16 cellular contexts compared by ENCODE assay signal in the genomic region with DNA sequence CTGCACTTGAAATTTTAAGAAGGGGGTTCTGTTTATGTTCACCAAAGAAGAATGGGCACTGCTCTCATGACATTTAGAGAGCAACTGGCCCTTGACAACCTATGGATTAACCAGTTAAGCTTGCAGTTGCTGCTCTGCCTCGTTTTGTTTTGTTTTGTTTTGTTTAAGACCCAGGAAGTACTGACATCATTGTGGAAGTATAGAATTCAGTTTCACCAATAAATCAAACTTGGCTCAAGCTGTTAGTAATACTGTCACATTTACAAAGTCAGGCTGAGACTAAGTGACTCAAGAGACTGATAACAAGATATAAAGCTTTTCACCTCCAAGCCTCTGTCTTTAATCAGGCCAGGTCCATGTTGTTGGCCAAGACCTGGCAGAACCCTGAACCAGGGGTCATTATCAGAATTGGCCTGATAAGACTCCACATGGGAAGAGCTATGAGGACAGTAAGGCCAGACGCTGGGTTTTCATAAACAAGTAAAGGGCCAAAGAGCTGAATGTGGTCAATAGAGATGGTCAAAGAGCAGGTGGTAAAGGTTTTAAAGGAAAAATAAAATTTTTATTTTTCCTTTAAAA.
"Had no signal": no experiment of that assay in that cellular context is flagged by ENCODE, and none has a peak within 500 bp of the region (broad histone marks: within the 10 kb centered on the region; RNA-seq: fewer than 3 reads in every experiment).

No MANE protein-coding gene starts in this region.

- H3K4me1 ChIP-seq: upper lobe of left lung had no signal

- H3K4me3 ChIP-seq: cardiac muscle cell, hepatocyte, upper lobe of left lung had no signal

- H3K36me3 ChIP-seq: cardiac muscle cell, upper lobe of left lung had no signal

- H3K36me3 Mint-ChIP-seq: immature natural killer cell had no signal

- H3K79me2 ChIP-seq: hepatocyte had no signal

- H3K27ac Mint-ChIP-seq: activated CD4-positive, alpha-beta memory T cell treated with anti-CD3 and anti-CD28 coated beads, Interleukin-2, amount 10 ng/mL, durations not matched to agents 7 days and 5 days; activated CD4-positive, alpha-beta T cell treated with anti-CD3 and anti-CD28 coated beads, Interleukin-2, amount 10 ng/mL, durations not matched to agents 24 days and 14 days; activated naive CD8-positive, alpha-beta T cell treated with anti-CD3 and anti-CD28 coated beads, Interleukin-2, amount 50 U/mL, for 24 hours; immature natural killer cell had no signal

- DNase-seq: activated CD4-positive, alpha-beta memory T cell treated with anti-CD3 and anti-CD28 coated beads, Interleukin-2, amount 10 ng/mL, durations not matched to agents 7 days and 5 days; activated CD4-positive, alpha-beta T cell treated with anti-CD3 and anti-CD28 coated beads, Interleukin-2, amount 10 ng/mL, durations not matched to agents 24 days and 14 days; activated effector memory CD4-positive, alpha-beta T cell treated with anti-CD3 and anti-CD28 coated beads, Interleukin-2, amount 50 U/mL, for 16 hours; activated naive CD4-positive, alpha-beta T cell treated with anti-CD3 and anti-CD28 coated beads, Interleukin-2, amount 50 U/mL, for 16 hours; activated naive CD8-positive, alpha-beta T cell treated with anti-CD3 and anti-CD28 coated beads, Interleukin-2, amount 50 U/mL, for 24 hours; foreskin melanocyte; immature natural killer cell; left ventricle myocardium superior; nucleus accumbens; posterior cingulate gyrus; retina; stimulated activated CD4-positive, alpha-beta T cell treated with anti-CD3 and anti-CD28 coated beads, Interleukin-4, amount 100 ng/mL, for 4 hours; stimulated activated naive CD8-positive, alpha-beta T cell treated with anti-CD3 and anti-CD28 coated beads, Interleukin-15, Interleukin-2, amounts not matched to agents 100 U/mL and 50 U/mL, for 24 hours; upper lobe of left lung had no signal

- H3K27me3 Mint-ChIP-seq: activated CD4-positive, alpha-beta memory T cell treated with anti-CD3 and anti-CD28 coated beads, Interleukin-2, amount 10 ng/mL, durations not matched to agents 7 days and 5 days; activated CD4-positive, alpha-beta T cell treated with anti-CD3 and anti-CD28 coated beads, Interleukin-2, amount 10 ng/mL, durations not matched to agents 24 days and 14 days; activated naive CD8-positive, alpha-beta T cell treated with anti-CD3 and anti-CD28 coated beads, Interleukin-2, amount 50 U/mL, for 24 hours had no signal

- H3K27me3 ChIP-seq: cardiac muscle cell, hepatocyte, upper lobe of left lung had no signal

- ATAC-seq: activated naive CD8-positive, alpha-beta T cell treated with anti-CD3 and anti-CD28 coated beads, Interleukin-2, amount 50 U/mL, for 24 hours; left ventricle myocardium superior; stimulated activated naive CD8-positive, alpha-beta T cell treated with anti-CD3 and anti-CD28 coated beads, Interleukin-15, Interleukin-2, amounts not matched to agents 100 U/mL and 50 U/mL, for 24 hours had no signal

- H3K9me3 ChIP-seq: upper lobe of left lung had no signal

- H3K4me3 Mint-ChIP-seq: activated CD4-positive, alpha-beta memory T cell treated with anti-CD3 and anti-CD28 coated beads, Interleukin-2, amount 10 ng/mL, durations not matched to agents 7 days and 5 days; activated CD4-positive, alpha-beta T cell treated with anti-CD3 and anti-CD28 coated beads, Interleukin-2, amount 10 ng/mL, durations not matched to agents 24 days and 14 days; activated naive CD8-positive, alpha-beta T cell treated with anti-CD3 and anti-CD28 coated beads, Interleukin-2, amount 50 U/mL, for 24 hours; immature natural killer cell had no signal

- H3K4me1 Mint-ChIP-seq: activated CD4-positive, alpha-beta memory T cell treated with anti-CD3 and anti-CD28 coated beads, Interleukin-2, amount 10 ng/mL, durations not matched to agents 7 days and 5 days; activated CD4-positive, alpha-beta T cell treated with anti-CD3 and anti-CD28 coated beads, Interleukin-2, amount 10 ng/mL, durations not matched to agents 24 days and 14 days; activated naive CD8-positive, alpha-beta T cell treated with anti-CD3 and anti-CD28 coated beads, Interleukin-2, amount 50 U/mL, for 24 hours; immature natural killer cell had no signal

- H3K4me2 ChIP-seq: hepatocyte had no signal

- H3K27ac ChIP-seq: cardiac muscle cell, hepatocyte, upper lobe of left lung had no signal

- H2AFZ ChIP-seq: hepatocyte had no signal

- H3K9me3 Mint-ChIP-seq: activated CD4-positive, alpha-beta memory T cell treated with anti-CD3 and anti-CD28 coated beads, Interleukin-2, amount 10 ng/mL, durations not matched to agents 7 days and 5 days; activated CD4-positive, alpha-beta T cell treated with anti-CD3 and anti-CD28 coated beads, Interleukin-2, amount 10 ng/mL, durations not matched to agents 24 days and 14 days; activated naive CD8-positive, alpha-beta T cell treated with anti-CD3 and anti-CD28 coated beads, Interleukin-2, amount 50 U/mL, for 24 hours had no signal
